Comparison of ENCODE assay signal across 8 cellular contexts in the genomic region with DNA sequence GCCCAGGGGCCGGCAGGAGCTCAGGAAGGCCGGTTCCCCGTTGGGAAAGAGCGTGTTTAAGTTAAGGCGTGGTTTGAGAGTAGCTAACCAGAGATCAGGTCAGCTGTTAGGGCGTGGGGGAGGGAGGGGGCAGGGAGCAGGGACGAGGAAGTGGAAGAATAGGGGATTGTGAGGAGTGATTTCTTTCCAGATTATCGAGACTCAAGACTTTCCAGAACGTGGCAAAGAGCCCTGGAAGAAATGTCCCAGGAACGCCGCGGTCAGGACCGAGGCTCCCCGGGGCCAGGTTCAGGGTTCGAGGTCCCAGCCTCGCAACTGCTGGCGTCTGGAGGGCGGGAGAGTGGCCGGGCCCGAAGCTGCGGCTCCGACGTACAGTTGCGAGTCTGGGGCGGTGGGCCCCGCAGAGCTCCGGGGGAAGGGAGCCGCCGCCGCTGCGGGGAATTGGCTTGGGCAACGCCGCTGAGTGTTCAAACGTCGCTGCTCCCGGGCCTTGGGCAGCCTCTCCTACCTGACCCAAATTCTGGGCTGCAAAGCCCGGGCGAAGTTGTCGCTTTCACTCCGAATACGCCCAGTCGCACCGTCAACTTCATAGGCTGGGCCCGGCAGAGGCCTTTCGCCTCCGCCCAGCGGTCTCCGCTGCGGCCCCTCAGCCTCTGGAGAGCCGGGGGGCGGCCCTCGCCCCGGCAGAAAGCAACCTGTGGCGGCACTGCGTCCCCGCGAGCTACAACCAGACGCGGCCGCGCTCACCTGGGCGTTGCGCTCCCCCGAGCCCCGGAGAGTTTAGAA. TPM values are rescaled to one million over a fixed set of nuclear protein-coding genes. Genes with fewer than 3 reads are reported as not detected.
DNase-seq lines count a peak whose midpoint lies in the region; TF ChIP-seq lines count a peak whose summit lies in the region.

No MANE protein-coding gene starts in this region.

- no peak for TF ChIP-seq POLR2A in esophagus squamous epithelium (IDR thresholded peaks at IDR 0.05)

- H3K9me3 ChIP-seq in OCI-LY1 (ENCODE audit: low read length) (no peaks in the 10 kb centered on the region), esophagus squamous epithelium (no peaks in the 10 kb centered on the region), Karpas-422 (ENCODE audit: low read length) (no peaks in the 10 kb centered on the region)

- no peaks in the 10 kb centered on the region for H3K9me2 ChIP-seq in OCI-LY1 (ENCODE audit: low read depth, low read length)
- no peaks in the 10 kb centered on the region for H3K9me2 ChIP-seq in Karpas-422 (replicated peaks; ENCODE audit: insufficient read depth, low read length)

- no peaks in the 10 kb centered on the region for H3K9me3 Mint-ChIP-seq in osteocyte (ENCODE audit: unreplicated experiment)

- H3K9ac ChIP-seq in OCI-LY1 (ENCODE audit: low read length) (no peak overlapping the region), Karpas-422 (ENCODE audit: low read length) (no peak overlapping the region)

- H3K4me1 ChIP-seq in OCI-LY1 (ENCODE audit: insufficient read depth, low read length, severe bottlenecking): peaks cover 7% of the 10 kb centered on the region
- H3K4me1 ChIP-seq in esophagus squamous epithelium: peaks cover 33 to 47% (median 35%) of the 10 kb centered on the region in 3 donors
- H3K4me1 ChIP-seq in Karpas-422 (ENCODE audit: low read length): peaks cover under 1% of the 10 kb centered on the region

- H3K27ac ChIP-seq in OCI-LY1 (ENCODE audit: low read depth, low read length, poor library complexity, severe bottlenecking): no peak overlapping the region
- H3K27ac ChIP-seq in esophagus squamous epithelium: peak overlapping the region; percentile 48 to 59 (median 50)
- no peak overlapping the region for H3K27ac ChIP-seq in Karpas-422 (ENCODE audit: low read length)

- peaks cover 72% of the 10 kb centered on the region for H3K27me3 Mint-ChIP-seq in osteocyte (ENCODE audit: unreplicated experiment)

- H4K20me1 ChIP-seq in OCI-LY1 (ENCODE audit: insufficient read depth, low read length) (no peaks in the 10 kb centered on the region), Karpas-422 (ENCODE audit: insufficient read depth, low read depth, low read length) (no peaks in the 10 kb centered on the region)

- H3K36me3 ChIP-seq in OCI-LY1 (ENCODE audit: insufficient read depth, low read length) (no peaks in the 10 kb centered on the region), esophagus squamous epithelium (peaks cover 0 to 4% (median 0%) of the 10 kb centered on the region in 3 donors), Karpas-422 (ENCODE audit: insufficient read depth, low read length) (no peaks in the 10 kb centered on the region)

- DNase-seq in GM13977 (ENCODE audit: low spot score) (peak; percentile 70), esophagus squamous epithelium (lab: John Stamatoyannopoulos, UW) (no peak), osteocyte (ENCODE audit: extremely low spot score, unreplicated experiment) (no peak), NCI-H524 (lab: John Stamatoyannopoulos, UW) (no peak), DMS79 treated with DMSO at 0.1 percent for 48 hours (lab: John Stamatoyannopoulos, UW) (no peak), Karpas-422 (no peak), ACHN (no peak)

- H3K4me2 ChIP-seq in OCI-LY1 (ENCODE audit: low read length) (peak overlapping the region; percentile 48), Karpas-422 (ENCODE audit: low read depth, low read length, poor library complexity, severe bottlenecking) (no peak overlapping the region)

- no peak overlapping the region for H3K27ac Mint-ChIP-seq in osteocyte (ENCODE audit: unreplicated experiment)

- intact Hi-C loops in esophagus squamous epithelium (cut with DNase I): no loop called here

- H3K4me3 ChIP-seq in OCI-LY1 (ENCODE audit: low read depth, low read length, poor library complexity, severe bottlenecking): no peak overlapping the region
- H3K4me3 ChIP-seq in esophagus squamous epithelium: peak overlapping the region; percentile 52 to 69 (median 62)
- no peak overlapping the region for H3K4me3 ChIP-seq in Karpas-422 (ENCODE audit: low read length)

- peaks cover 5% of the 10 kb centered on the region for H3K27me3 ChIP-seq in OCI-LY1 (ENCODE audit: insufficient read depth, low read length)
- H3K27me3 ChIP-seq in esophagus squamous epithelium: peaks cover 22 to 75% (median 27%) of the 10 kb centered on the region in 4 donors
- no peaks in the 10 kb centered on the region for H3K27me3 ChIP-seq in Karpas-422 (ENCODE audit: low read length)

- 2 to 3% methylated on average over 13 to 18 of the region's 65 CpGs for WGBS in esophagus squamous epithelium, 2 donors

- TF ChIP-seq CTCF in GM13977 (IDR thresholded peaks at IDR 0.05; ENCODE audit: extremely low read depth, insufficient read depth, missing control alignments) (no peak), OCI-LY1 (IDR thresholded peaks at IDR 0.05; ENCODE audit: low read length) (no peak), esophagus squamous epithelium (IDR thresholded peaks at IDR 0.05) (no peak), osteocyte (IDR thresholded peaks at IDR 0.05) (no peak)

- peaks cover 25% of the 10 kb centered on the region for H3K4me1 Mint-ChIP-seq in osteocyte (ENCODE audit: unreplicated experiment)

- in situ Hi-C loops in GM13977 (cut with MboI; ENCODE audit: low pct_unique_long_range_greater_than_20kb, low sequenced_read_pairs, unreplicated experiment) (no loop called here), ACHN (cut with HindIII; ENCODE audit: low pct_ligation_motif_present, low pct_unique_long_range_greater_than_20kb, low sequenced_read_pairs) (no loop called here)

- peak overlapping the region; percentile 51 for H3K4me3 Mint-ChIP-seq in osteocyte (ENCODE audit: unreplicated experiment)

- H3K79me2 ChIP-seq in OCI-LY1 (ENCODE audit: insufficient read depth, low read length) (no peaks in the 10 kb centered on the region), Karpas-422 (ENCODE audit: low read length) (no peaks in the 10 kb centered on the region)

- no peaks in the 10 kb centered on the region for H3F3A ChIP-seq in OCI-LY1 (ENCODE audit: insufficient read depth, low read length)

- H2AFZ ChIP-seq in OCI-LY1 (ENCODE audit: low read length) (no peak overlapping the region), Karpas-422 (ENCODE audit: low read length) (no peak overlapping the region)

- peaks cover 9% of the 10 kb centered on the region for H3K36me3 Mint-ChIP-seq in osteocyte (ENCODE audit: unreplicated experiment)

RNA-seq across cellular contexts. Expression of a gene that starts 9.5 kb away (rescaled TPM):
- total RNA-seq in esophagus squamous epithelium (under 1 TPM in 3 of 4 donors, not detected in 1; 0.22 to 0.95 (median 0.70) TPM), osteocyte (not detected in 2 replicates)
- 8.3 and 8.7 TPM in 2 replicates for total RNA-seq in Karpas-422 (2014; rRNA removed; shearing (Covaris generic); ENCODE audit: low replicate concordance)

RNA-seq across cellular contexts. Expression of a gene that starts 34.8 kb away (rescaled TPM):
- 100 to 1,000 TPM in 1 of 4 donors, 10 to 100 TPM in 3; 56.6 to 125 (median 83.1) TPM for total RNA-seq in esophagus squamous epithelium
- total RNA-seq in osteocyte: 98.2 and 102 TPM in 2 replicates
- 128 and 170 TPM in 2 replicates for total RNA-seq in Karpas-422 (2014; rRNA removed; shearing (Covaris generic); ENCODE audit: low replicate concordance)

Comparison
In these comparisons a context has a peak if more than half of its experiments do, and no peak if none do; other contexts are left out.
1. H3K27ac ChIP-seq: peak in esophagus squamous epithelium (4 of 4); none in OCI-LY1 (single experiment) and Karpas-422 (single experiment).
2. H3K4me3 ChIP-seq: peak in esophagus squamous epithelium (4 of 4); none in OCI-LY1 (single experiment) and Karpas-422 (single experiment).